8 cellular contexts compared by ENCODE assay signal in genomic region chr1:226656601-226657277, GRCh38.
DNase-seq lines count a peak whose midpoint lies in the region; ATAC-seq and TF ChIP-seq lines count a peak whose summit lies in the region.

No MANE protein-coding gene starts in this region.

- H4K20me1 ChIP-seq in GM23338 (replicated peaks; ENCODE audit: insufficient read depth), result no peaks in the 10 kb centered on the region

- H3K9me3 Mint-ChIP-seq in GM23338, result no peaks in the 10 kb centered on the region
- no peaks in the 10 kb centered on the region for H3K9me3 Mint-ChIP-seq in central memory CD8-positive, alpha-beta T cell

- DNase-seq in GM23338 (ENCODE audit: low spot score) (no peak), NCI-H69 (lab: John Stamatoyannopoulos, UW) (peak; percentile 95), omental fat pad (ENCODE audit: low spot score) (no peak), CD1c-positive myeloid dendritic cell (ENCODE audit: extremely low spot score) (no peak)
- no peak for DNase-seq in central memory CD8-positive, alpha-beta T cell (ENCODE audit: low spot score in 2 of 2)

- 0 out of 2 replicates have a peak overlapping the region, but pooled peaks have one; percentile 47 for H3K27ac Mint-ChIP-seq in GM23338
- H3K27ac Mint-ChIP-seq in central memory CD8-positive, alpha-beta T cell (ENCODE audit: low read depth), result no peak overlapping the region

- H3K4me3 ChIP-seq in GM23338, result no peak overlapping the region

- peaks cover 7% of the 10 kb centered on the region; the same call in 1 of the 2 replicates for H3F3A ChIP-seq in GM23338 (replicated peaks; ENCODE audit: low read depth)

- no peak for TF ChIP-seq CTCF in GM23338 (conservative IDR thresholded peaks at IDR 0.05; ENCODE audit: low read depth in 2 of 2)
- no peak for TF ChIP-seq CTCF in omental fat pad (IDR thresholded peaks at IDR 0.05)

- H3K27me3 Mint-ChIP-seq in GM23338 (ENCODE audit: insufficient read depth, low read depth, poor library complexity), result peaks cover 29% of the 10 kb centered on the region
- no peaks in the 10 kb centered on the region for H3K27me3 Mint-ChIP-seq in central memory CD8-positive, alpha-beta T cell

- no peaks in the 10 kb centered on the region for H3K79me2 ChIP-seq in GM23338 (replicated peaks; ENCODE audit: insufficient read depth)

- H3K36me3 Mint-ChIP-seq in GM23338 (ENCODE audit: low read depth), result no peaks in the 10 kb centered on the region
- peaks cover 41% of the 10 kb centered on the region for H3K36me3 Mint-ChIP-seq in central memory CD8-positive, alpha-beta T cell (ENCODE audit: insufficient read depth)

- no peak for ATAC-seq in GM23338
- peak; percentile 3 for ATAC-seq in central memory CD8-positive, alpha-beta T cell (replicated peaks; ENCODE audit: extremely low read depth, poor library complexity, severe bottlenecking)
- ATAC-seq in omental fat pad (ENCODE audit: low FRiP score), result peak; percentile 70
- no peak for ATAC-seq in HG02610 (IDR thresholded peaks at IDR 0.05; ENCODE audit: unreplicated experiment)
- no peak for ATAC-seq in HG03135 (IDR thresholded peaks at IDR 0.05; ENCODE audit: unreplicated experiment)
- no peak for ATAC-seq in GM21786 (IDR thresholded peaks at IDR 0.05; ENCODE audit: unreplicated experiment)

- no peak overlapping the region for H3K4me3 Mint-ChIP-seq in GM23338
- peak overlapping the region; percentile 83 for H3K4me3 Mint-ChIP-seq in central memory CD8-positive, alpha-beta T cell

- peaks cover 75% of the 10 kb centered on the region for H3K4me1 Mint-ChIP-seq in GM23338
- peaks cover 29% of the 10 kb centered on the region for H3K4me1 Mint-ChIP-seq in central memory CD8-positive, alpha-beta T cell

- H3K36me3 ChIP-seq in GM23338 (ENCODE audit: insufficient read depth), result no peaks in the 10 kb centered on the region

- no peak overlapping the region for H2AFZ ChIP-seq in GM23338

- H3K4me1 ChIP-seq in GM23338 (ENCODE audit: insufficient read depth), result peaks cover 41% of the 10 kb centered on the region

- H3K27ac ChIP-seq in GM23338 (ENCODE audit: low read depth), result no peak overlapping the region

- H3K9me2 ChIP-seq in GM23338 (ENCODE audit: insufficient read depth), result no peaks in the 10 kb centered on the region

- H3K4me2 ChIP-seq in GM23338, result 0 out of 2 replicates have a peak overlapping the region, but pooled peaks have one; percentile 38

- no peaks in the 10 kb centered on the region for H3K27me3 ChIP-seq in GM23338 (ENCODE audit: insufficient read depth)

TF ChIP-seq in GM23338, 12 proteins besides CTCF, POLR2A, EP300 and RAD21 (continues in another document):
- no peak for TF ChIP-seq ZNF331 (CRISPR knock-in tag; IDR thresholded peaks at IDR 0.05; ENCODE audit: low read depth)
- no peak for TF ChIP-seq ZNF114 (CRISPR knock-in tag; IDR thresholded peaks at IDR 0.05)
- TF ChIP-seq EZH2phosphoT487 (IDR thresholded peaks at IDR 0.05; ENCODE audit: unreplicated experiment), result no peak
- TF ChIP-seq REST (IDR thresholded peaks at IDR 0.05; ENCODE audit: unreplicated experiment), result no peak
- no peak for TF ChIP-seq EZH2 (IDR thresholded peaks at IDR 0.05; ENCODE audit: low read depth, unreplicated experiment)
- no peak for TF ChIP-seq ZNF462 (CRISPR knock-in tag; IDR thresholded peaks at IDR 0.05)
- TF ChIP-seq CREB1 (CRISPR knock-in tag; IDR thresholded peaks at IDR 0.05; ENCODE audit: low read depth), result no peak
- no peak for TF ChIP-seq NANOG (IDR thresholded peaks at IDR 0.05; ENCODE audit: borderline replicate concordance)
- no peak for TF ChIP-seq ETS1 (IDR thresholded peaks at IDR 0.05)
- TF ChIP-seq STAT1 (IDR thresholded peaks at IDR 0.05; ENCODE audit: unreplicated experiment), result no peak
- no peak for TF ChIP-seq POLR2AphosphoS5 (IDR thresholded peaks at IDR 0.05; ENCODE audit: low read depth)

Comparison
In these comparisons a context has a peak if more than half of its experiments do, and no peak if none do; other contexts are left out.
1. ATAC-seq: peak in central memory CD8-positive, alpha-beta T cell (single experiment) and omental fat pad (single experiment); none in GM23338 (single experiment), HG02610 (single experiment), HG03135 (single experiment) and GM21786 (single experiment).